In genomic region chr7:45768516-45769394, GRCh38 we compare ENCODE assay signal across 8 cellular contexts.
A peak's percentile ranks its signal among the peaks of the same experiment; 100 is the strongest.
DNase-seq lines count a peak whose midpoint lies in the region; ATAC-seq and TF ChIP-seq lines count a peak whose summit lies in the region.
"Not testable (repeated sequence)": the region's sequence is repeated elsewhere in the genome, so short reads cannot be mapped to it uniquely, and the experiment has no call there.

No MANE protein-coding gene starts in this region.

- POLR2A ChIA-PET in BJ (lab: Charles Lee), result not testable (repeated sequence)

- H3K36me3 ChIP-seq in BJ (ENCODE audit: control insufficient read depth, insufficient read depth, low read length), result not testable (repeated sequence)

- ATAC-seq in HG03457 (IDR thresholded peaks at IDR 0.05; ENCODE audit: unreplicated experiment) (peak; percentile 100), left colon (peak; percentile 100)

- peak overlapping the region; percentile 95 to 97 for H3K27ac ChIP-seq in coronary artery

- intact Hi-C loops in left colon (cut with DNase I, micrococcal nuclease), result not testable (repeated sequence)

- CTCF ChIA-PET in BJ (lab: Yijun Ruan, JAX), result interaction anchor here (1.7 kb wide), 1 partner anchor 105 kb away, joined by 7 read pairs; no protein-coding TSS in a partner anchor

- DNase-seq in BJ (ENCODE audit: low read depth) (peak; percentile 77), GM19240 (ENCODE audit: insufficient read length, low spot score) (peak; percentile 64), NCI-H524 (lab: John Stamatoyannopoulos, UW) (peak; percentile 87 to 95), coronary artery (ENCODE audit: low spot score) (peak; percentile 98), left colon (peak; percentile 98 to 99)
- peak; percentile 98 for DNase-seq in activated CD4-positive, alpha-beta T cell treated with anti-CD3 and anti-CD28 coated beads for 48 hours
- DNase-seq in stimulated activated CD4-positive, alpha-beta T cell treated with anti-CD3 and anti-CD28 coated beads, Interleukin-1b, Interleukin-23, amount 100 ng/mL, for 4 hours (ENCODE audit: low read depth in 2 of 2), result peak; percentile 94 to 96

- H3K4me3 ChIP-seq in BJ (ENCODE audit: low read depth, low read length) (peak overlapping the region; percentile 88), coronary artery (peak overlapping the region; percentile 94)

- TF ChIP-seq CTCF in BJ (IDR thresholded peaks at IDR 0.05; ENCODE audit: insufficient read depth, low read depth, low read length); coronary artery (IDR thresholded peaks at IDR 0.05): not testable (repeated sequence)

- H3K27me3 ChIP-seq in BJ (ENCODE audit: control insufficient read depth, insufficient read depth, low read length), result not testable (repeated sequence)

Comparison
In these comparisons a context has a peak if more than half of its experiments do, and no peak if none do; other contexts are left out.
1. Peak in every context shown above with its lines: DNase-seq, ATAC-seq, H3K4me3 ChIP-seq and H3K27ac ChIP-seq.